8 cellular contexts compared by ENCODE assay signal in genomic region chr7:44201813-44202212, GRCh38. TPM values are rescaled to one million over a fixed set of nuclear protein-coding genes. Genes with fewer than 3 reads are reported as not detected.
DNase-seq lines count a peak whose midpoint lies in the region; ATAC-seq and TF ChIP-seq lines count a peak whose summit lies in the region.

No MANE protein-coding gene starts in this region.

- WGBS in transverse colon (ENCODE audit: low coverage in 1 of 2), 2 donors = 47 to 55% methylated on average over 8 of the region's 8 CpGs

- peaks cover 20% of the 10 kb centered on the region for H3K36me3 Mint-ChIP-seq in activated naive CD4-positive, alpha-beta T cell treated with anti-CD3 and anti-CD28 coated beads, Interleukin-2, amount 10 ng/mL, durations not matched to agents 7 days and 5 days
- peaks cover 17% of the 10 kb centered on the region for H3K36me3 Mint-ChIP-seq in activated naive CD8-positive, alpha-beta T cell treated with anti-CD3 and anti-CD28 coated beads, Interleukin-2, amount 50 U/mL, for 24 hours (ENCODE audit: low read depth)

- H3K27me3 Mint-ChIP-seq in activated naive CD4-positive, alpha-beta T cell treated with anti-CD3 and anti-CD28 coated beads, Interleukin-2, amount 10 ng/mL, durations not matched to agents 7 days and 5 days = peaks cover 6% of the 10 kb centered on the region
- no peaks in the 10 kb centered on the region for H3K27me3 Mint-ChIP-seq in activated naive CD8-positive, alpha-beta T cell treated with anti-CD3 and anti-CD28 coated beads, Interleukin-2, amount 50 U/mL, for 24 hours

- H3K9me3 Mint-ChIP-seq in activated naive CD4-positive, alpha-beta T cell treated with anti-CD3 and anti-CD28 coated beads, Interleukin-2, amount 10 ng/mL, durations not matched to agents 7 days and 5 days = no peaks in the 10 kb centered on the region
- no peaks in the 10 kb centered on the region for H3K9me3 Mint-ChIP-seq in activated naive CD8-positive, alpha-beta T cell treated with anti-CD3 and anti-CD28 coated beads, Interleukin-2, amount 50 U/mL, for 24 hours

- H3K4me1 Mint-ChIP-seq in activated naive CD4-positive, alpha-beta T cell treated with anti-CD3 and anti-CD28 coated beads, Interleukin-2, amount 10 ng/mL, durations not matched to agents 7 days and 5 days = peaks cover 31% of the 10 kb centered on the region
- H3K4me1 Mint-ChIP-seq in activated naive CD8-positive, alpha-beta T cell treated with anti-CD3 and anti-CD28 coated beads, Interleukin-2, amount 50 U/mL, for 24 hours = peaks cover 27% of the 10 kb centered on the region

- TF ChIP-seq CTCF in left lung (IDR thresholded peaks at IDR 0.05) (no peak), transverse colon (IDR thresholded peaks at IDR 0.05) (no peak)

- H3K9me3 ChIP-seq in left lung = no peaks in the 10 kb centered on the region
- no peaks in the 10 kb centered on the region for H3K9me3 ChIP-seq in transverse colon

- peak overlapping the region; percentile 71 to 79 for H3K4me3 ChIP-seq in left lung
- peak overlapping the region in 3 of 4 donors; percentile 79 to 92 (median 86) for H3K4me3 ChIP-seq in transverse colon

- CTCF ChIA-PET in activated naive CD4-positive, alpha-beta T cell treated with anti-CD3 and anti-CD28 coated beads, Interleukin-2, amount 10 ng/mL, durations not matched to agents 7 days and 5 days (lab: Charles Lee) = interaction anchor here (0.9 to 1.5 kb wide), 3 partner anchors 11 to 364 kb away, joined by 3 to 5 read pairs (median 4); no protein-coding TSS in a partner anchor

- H3K27ac ChIP-seq in left lung (no peak overlapping the region), transverse colon (no peak overlapping the region)

- TF ChIP-seq POLR2A in transverse colon (IDR thresholded peaks at IDR 0.05) = no peak

- peak overlapping the region; percentile 47 for H3K27ac Mint-ChIP-seq in activated naive CD4-positive, alpha-beta T cell treated with anti-CD3 and anti-CD28 coated beads, Interleukin-2, amount 10 ng/mL, durations not matched to agents 7 days and 5 days
- peak overlapping the region; percentile 56 for H3K27ac Mint-ChIP-seq in activated naive CD8-positive, alpha-beta T cell treated with anti-CD3 and anti-CD28 coated beads, Interleukin-2, amount 50 U/mL, for 24 hours

- no peak for TF ChIP-seq EP300 in transverse colon (IDR thresholded peaks at IDR 0.05; ENCODE audit: low read depth)

- H3K36me3 ChIP-seq in left lung (peaks cover 0 to 33% of the 10 kb centered on the region in 2 donors), transverse colon (peaks cover 0 to 23% (median 11%) of the 10 kb centered on the region in 4 donors)

- ATAC-seq in activated naive CD8-positive, alpha-beta T cell treated with anti-CD3 and anti-CD28 coated beads, Interleukin-2, amount 50 U/mL, for 24 hours = no peak
- ATAC-seq in left lung = no peak
- ATAC-seq in HG02884 (IDR thresholded peaks at IDR 0.05; ENCODE audit: unreplicated experiment) = no peak
- ATAC-seq in HG02763 (IDR thresholded peaks at IDR 0.05; ENCODE audit: unreplicated experiment) = no peak

- in situ Hi-C loops in transverse colon (cut with MboI; ENCODE audit: low pct_ligation_motif_present in 1 of 4, low pct_unique_long_range_greater_than_20kb in 1 of 4, low sequenced_read_pairs in 3 of 4) = no loop called here

- H3K4me3 Mint-ChIP-seq in activated naive CD4-positive, alpha-beta T cell treated with anti-CD3 and anti-CD28 coated beads, Interleukin-2, amount 10 ng/mL, durations not matched to agents 7 days and 5 days = peak overlapping the region; percentile 85
- peak overlapping the region; percentile 87 for H3K4me3 Mint-ChIP-seq in activated naive CD8-positive, alpha-beta T cell treated with anti-CD3 and anti-CD28 coated beads, Interleukin-2, amount 50 U/mL, for 24 hours

- H3K27me3 ChIP-seq in left lung (peaks cover 0 to 7% of the 10 kb centered on the region in 2 donors), transverse colon (peaks cover 10% of the 10 kb centered on the region)

- peaks cover 9 to 16% of the 10 kb centered on the region in 2 donors for H3K4me1 ChIP-seq in left lung
- H3K4me1 ChIP-seq in transverse colon = peaks cover 0 to 24% (median 13%) of the 10 kb centered on the region in 4 donors

- DNase-seq in activated naive CD4-positive, alpha-beta T cell treated with anti-CD3 and anti-CD28 coated beads, Interleukin-2, amount 10 ng/mL, durations not matched to agents 7 days and 5 days = no peak
- no peak for DNase-seq in activated naive CD4-positive, alpha-beta T cell treated with Interleukin-2 at 50 U/mL for 16 hours
- DNase-seq in activated naive CD8-positive, alpha-beta T cell treated with anti-CD3 and anti-CD28 coated beads, Interleukin-2, amount 50 U/mL, for 24 hours = no peak
- DNase-seq in left lung (no peak), transverse colon (no peak), NCI-H82 treated with DMSO at 0.1 percent for 48 hours (lab: John Stamatoyannopoulos, UW; ENCODE audit: unreplicated experiment) (no peak)

- intact Hi-C loops in left lung (cut with DNase I) (no loop called here), transverse colon (cut with DNase I; ENCODE audit: low total_unique reads) (no loop called here)

RNA-seq across cellular contexts. Expression of gene YKT6, which starts 1.0 kb away (rescaled TPM):
- total RNA-seq in left lung = 10 to 100 TPM; 66.7 to 88.2 TPM
- total RNA-seq in transverse colon = 10 to 100 TPM; 46.6 to 80.1 (median 68.0) TPM

RNA-seq across cellular contexts. Expression of gene GCK, which starts 12.6 kb away (rescaled TPM):
- total RNA-seq in left lung (under 1 TPM; 0.34 to 0.50 TPM), transverse colon (under 1 TPM in 2 of 4 donors, not detected in 2; 0.16 to 0.96 TPM)
